Comparison of ENCODE assay signal across 21 cellular contexts in the genomic region with DNA sequence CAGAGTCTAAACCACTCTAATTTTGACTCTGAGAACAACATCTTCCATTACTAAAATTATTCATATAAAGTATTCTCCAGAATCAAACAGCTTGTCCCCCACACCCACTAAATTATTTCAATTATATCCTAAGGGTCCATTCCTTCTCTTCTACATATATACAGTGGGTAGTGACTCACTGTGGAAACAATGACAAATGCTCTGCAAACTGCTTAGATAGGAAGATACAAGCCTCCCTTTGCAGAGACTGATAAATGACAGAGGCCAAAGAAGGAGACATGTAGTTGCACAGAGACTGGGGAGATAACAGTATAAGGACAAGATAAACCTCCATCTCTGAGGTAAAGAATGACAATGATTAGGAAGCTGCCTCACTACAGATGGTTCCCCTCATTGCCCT.
DNase-seq lines count a peak whose midpoint lies in the region; ATAC-seq, FAIRE-seq and TF ChIP-seq lines count a peak whose summit lies in the region.
"Had no signal": no experiment of that assay in that cellular context is flagged by ENCODE, and none has a peak within 500 bp of the region (broad histone marks: within the 10 kb centered on the region; RNA-seq: fewer than 3 reads in every experiment).

No MANE protein-coding gene starts in this region.

- H3K4me2 ChIP-seq in PC-3 (ENCODE audit: low read length) (peak overlapping the region; percentile 46; the same call in 1 of the 2 replicates), keratinocyte (ENCODE audit: control insufficient read depth, extremely low read depth, insufficient read depth, low read depth, low read length) (no peak overlapping the region)
- H3K4me2 ChIP-seq: A549 had no signal

- H3K4me3 ChIP-seq in PC-3 (ENCODE audit: low read length) (no peak overlapping the region), astrocyte of the spinal cord (ENCODE audit: low read depth, low read length) (no peak overlapping the region), keratinocyte (ENCODE audit: control insufficient read depth in 2 of 3, extremely low read depth in 1 of 3, insufficient read depth in 2 of 3, low read depth in 1 of 3, low read length in 3 of 3) (no peak overlapping the region)
- H3K4me3 ChIP-seq: A549 had no signal

- no peaks in the 10 kb centered on the region for H3K27me3 ChIP-seq in PC-3 (ENCODE audit: low read length)
- no peaks in the 10 kb centered on the region for H3K27me3 ChIP-seq in keratinocyte (ENCODE audit: control insufficient read depth, extremely low read depth, insufficient read depth, low read length)

- dilution Hi-C loops in keratinocyte (cut with MboI; ENCODE audit: extremely low pct_ligation_motif_present, low sequenced_read_pairs), result no loop called here

- no peak for TF ChIP-seq CTCF in PC-3 (conservative IDR thresholded peaks at IDR 0.05; ENCODE audit: low read depth, low read length)
- no peak for TF ChIP-seq CTCF in astrocyte of the spinal cord (IDR thresholded peaks at IDR 0.05; ENCODE audit: low read depth, low read length)
- no peak for TF ChIP-seq CTCF in keratinocyte (optimal IDR thresholded peaks at IDR 0.05 in 1 of 3, IDR thresholded peaks at IDR 0.05 in 1 of 3, conservative IDR thresholded peaks at IDR 0.05 in 1 of 3; ENCODE audit: extremely low read depth in 1 of 3, insufficient read depth in 2 of 3, low read length in 3 of 3)

- FAIRE-seq in keratinocyte (lab: Jason Lieb, UNC), result no peak
- FAIRE-seq: A549, G401.6, GM18507, GM19239, H54 had no signal

- H3K27ac ChIP-seq in PC-3 (ENCODE audit: low read length) (peak overlapping the region; percentile 48), keratinocyte (ENCODE audit: control insufficient read depth, insufficient read depth, low read length) (peak overlapping the region; percentile 59)
- H3K27ac ChIP-seq: A549, HL-60 had no signal

- no peaks in the 10 kb centered on the region for H4K20me1 ChIP-seq in PC-3 (ENCODE audit: low read length)
- no peaks in the 10 kb centered on the region for H4K20me1 ChIP-seq in keratinocyte (ENCODE audit: control insufficient read depth, extremely low read depth, insufficient read depth, low read length)

- no peaks in the 10 kb centered on the region for H3K9me1 ChIP-seq in keratinocyte (ENCODE audit: control insufficient read depth, extremely low read depth, insufficient read depth, low read length)

- no peaks in the 10 kb centered on the region for H3K36me3 ChIP-seq in PC-3 (ENCODE audit: low read depth, low read length)
- H3K36me3 ChIP-seq in keratinocyte (ENCODE audit: control insufficient read depth in 2 of 2, extremely low read depth in 1 of 2, insufficient read depth in 2 of 2, low read length in 2 of 2), result no peaks in the 10 kb centered on the region

- no peak overlapping the region for H2AFZ ChIP-seq in PC-3 (ENCODE audit: low read length)
- no peak overlapping the region for H2AFZ ChIP-seq in keratinocyte (ENCODE audit: control insufficient read depth, low read length)

- no peaks in the 10 kb centered on the region for H3K9me2 ChIP-seq in PC-3 (replicated peaks; ENCODE audit: low read length)

- CTCF ChIA-PET in PC-3 (lab: Charles Lee), result no interaction called here

- peak; percentile 63 for DNase-seq in ELR (ENCODE audit: low read depth)
- peak; percentile 62 for DNase-seq in PC-3
- peak; percentile 18 for DNase-seq in astrocyte of the spinal cord (ENCODE audit: low read depth, low spot score)
- DNase-seq in keratinocyte (ENCODE audit: low read depth, low spot score), result peak; percentile 41
- no peak for DNase-seq in stimulated activated naive CD4-positive, alpha-beta T cell treated with Interleukin-2 at 50 U/mL for 16 hours (lab: John Stamatoyannopoulos, UW)
- DNase-seq: NCI-H1417, NCI-H1694 treated with DMSO at 0.1 percent for 48 hours, NCI-H2081 treated with DMSO at 0.1 percent for 48 hours, NCI-H2171 treated with DMSO at 0.1 percent for 48 hours, NCI-H524 treated with DMSO at 0.1 percent for 48 hours, NCI-H82, SHP77, SW 1271 had no signal

- no peaks in the 10 kb centered on the region for H3K79me2 ChIP-seq in PC-3 (ENCODE audit: low read length)
- no peaks in the 10 kb centered on the region for H3K79me2 ChIP-seq in keratinocyte (ENCODE audit: control insufficient read depth, insufficient read depth, low read length)

- intact Hi-C loops in PC-3 (cut with micrococcal nuclease), result no loop called here

- POLR2A ChIA-PET in PC-3 (lab: Charles Lee; ENCODE audit: unreplicated experiment), result no interaction called here

- BruUV-seq in PC-3 (replicated peaks; lab: Mats Ljungman, UMichigan), result no TSS peak

- H3K9ac ChIP-seq in PC-3 (ENCODE audit: low read length) (no peak overlapping the region), keratinocyte (ENCODE audit: control insufficient read depth, extremely low read depth, insufficient read depth, low read length) (no peak overlapping the region)

- no peaks in the 10 kb centered on the region; the same call in 1 of the 2 replicates for H3K9me3 ChIP-seq in PC-3 (ENCODE audit: low read length)
- H3K9me3 ChIP-seq in keratinocyte (ENCODE audit: control insufficient read depth, low read depth, low read length), result no peaks in the 10 kb centered on the region
- H3K9me3 ChIP-seq: A549 had no signal

- H3K4me1 ChIP-seq in PC-3 (ENCODE audit: insufficient read depth, low read length) (peaks cover 4% of the 10 kb centered on the region; the same call in 1 of the 2 replicates), keratinocyte (ENCODE audit: control insufficient read depth, extremely low read depth, insufficient read depth, low read length) (peaks cover 13% of the 10 kb centered on the region)
- H3K4me1 ChIP-seq: A549 had no signal

- no peak for ATAC-seq in PC-3
- no peak for ATAC-seq in HG02763 (IDR thresholded peaks at IDR 0.05; ENCODE audit: unreplicated experiment)
- ATAC-seq in GM19035 (IDR thresholded peaks at IDR 0.05; ENCODE audit: unreplicated experiment), result no peak
- ATAC-seq: A549 had no signal

- in situ Hi-C loops in astrocyte of the spinal cord (cut with HindIII; ENCODE audit: low sequenced_read_pairs), result no loop called here

- H3F3A ChIP-seq in PC-3 (ENCODE audit: low read length, unreplicated experiment), result no peaks in the 10 kb centered on the region
